ENCODE assay signal across 8 cellular contexts in genomic region chr19:55279773-55280643, GRCh38. TPM values are rescaled to one million over a fixed set of nuclear protein-coding genes. Genes with fewer than 3 reads are reported as not detected.
DNase-seq lines count a peak whose midpoint lies in the region; ATAC-seq and TF ChIP-seq lines count a peak whose summit lies in the region.

Gene HSPBP1, minus strand, starts transcription at chr19:55280110. Its CDS starts 502 bp downstream, at chr19:55279608.

- peak; percentile 79 for ATAC-seq in HG03439 (IDR thresholded peaks at IDR 0.05; ENCODE audit: unreplicated experiment)
- peak; percentile 92 for ATAC-seq in activated CD4-positive, alpha-beta T cell treated with anti-CD3 and anti-CD28 coated beads for 36 hours

- peak within 1 kb of the TSS; percentile 98 for H3K27ac Mint-ChIP-seq in activated CD4-positive, alpha-beta T cell treated with anti-CD3 and anti-CD28 coated beads for 36 hours

- peaks cover 10% of the 10 kb centered on the region for H3K36me3 Mint-ChIP-seq in activated CD4-positive, alpha-beta T cell treated with anti-CD3 and anti-CD28 coated beads for 36 hours (ENCODE audit: low read depth)

- CTCF ChIA-PET in activated CD4-positive, alpha-beta T cell treated with anti-CD3 and anti-CD28 coated beads for 36 hours (lab: Charles Lee): interaction anchor here (0.5 to 1.5 kb wide), 11 partner anchors 18 to 196 kb away, joined by 3 to 6 read pairs (median 3); partner anchors contain the start of genes PPP6R1, TNNT1 and ZNF628

- peak within 1 kb of the TSS; percentile 93 for H3K4me3 ChIP-seq in AG10803 (ENCODE audit: low read length)

- no peaks in the 10 kb centered on the region for H3K27me3 Mint-ChIP-seq in activated CD4-positive, alpha-beta T cell treated with anti-CD3 and anti-CD28 coated beads for 36 hours

- DNase-seq in AG10803 (ENCODE audit: low read depth): peak; percentile 89
- peak; percentile 97 to 98 for DNase-seq in NCI-H524 (lab: John Stamatoyannopoulos, UW)
- peak; percentile 98 for DNase-seq in activated CD4-positive, alpha-beta T cell treated with anti-CD3 and anti-CD28 coated beads for 36 hours
- DNase-seq in kidney glomerular epithelial cell (lab: John Stamatoyannopoulos, UW): peak; percentile 93
- peak; percentile 90 to 93 for DNase-seq in stimulated activated CD4-positive, alpha-beta T cell treated with anti-CD3 and anti-CD28 coated beads, Interleukin-1b, Interleukin-23, amount 100 ng/mL, for 1 hour (ENCODE audit: low read depth in 2 of 2)

- peak; percentile 66 for TF ChIP-seq POLR2A in GM19099 (IDR thresholded peaks at IDR 0.05; ENCODE audit: extremely low read depth, insufficient read length, low read depth)

- H3K4me1 Mint-ChIP-seq in activated CD4-positive, alpha-beta T cell treated with anti-CD3 and anti-CD28 coated beads for 36 hours: peaks cover 24% of the 10 kb centered on the region

- intact Hi-C loops in activated CD4-positive, alpha-beta T cell treated with anti-CD3 and anti-CD28 coated beads for 36 hours (cut with DNase I, micrococcal nuclease): loop anchor here (1.0 kb wide), 14 partner anchors 21 to 1090 kb away; partner anchors contain the start of genes KMT5C (in 2 of the 2), PPP6R1 (in 2 of the 2), FIZ1 (in 1 of the 2) and ISOC2 (in 1 of the 2)

- POLR2A ChIA-PET in activated CD4-positive, alpha-beta T cell treated with anti-CD3 and anti-CD28 coated beads for 36 hours (lab: Charles Lee): interaction anchor here (0.5 to 1.3 kb wide), 6 partner anchors 13 to 128 kb away, joined by 3 to 12 read pairs (median 4); partner anchors contain the start of genes PPP6R1 and UBE2S

- TF ChIP-seq CTCF in AG10803 (conservative IDR thresholded peaks at IDR 0.05; ENCODE audit: low read length): no peak

- H3K27ac ChIP-seq in cingulate gyrus (ENCODE audit: low read depth, low read length): peak within 1 kb of the TSS; percentile 93

- peak within 1 kb of the TSS; percentile 100 for H3K4me3 Mint-ChIP-seq in activated CD4-positive, alpha-beta T cell treated with anti-CD3 and anti-CD28 coated beads for 36 hours

- no peaks in the 10 kb centered on the region for H3K9me3 Mint-ChIP-seq in activated CD4-positive, alpha-beta T cell treated with anti-CD3 and anti-CD28 coated beads for 36 hours (ENCODE audit: low read depth)

RNA-seq across cellular contexts. Expression of gene HSPBP1, which starts in this region (rescaled TPM):
- 10 to 100 TPM; 41.1 to 45.2 TPM for total RNA-seq in activated CD4-positive, alpha-beta T cell treated with anti-CD3 and anti-CD28 coated beads for 36 hours

Comparison
In these comparisons a context has a peak if more than half of its experiments do, and no peak if none do; other contexts are left out.
1. Peak in every context shown above with its lines: DNase-seq, ATAC-seq, H3K4me3 ChIP-seq and H3K27ac ChIP-seq.